Comparison of ENCODE assay signal across 22 cellular contexts in genomic region chr19:47381121-47381520, GRCh38. TPM values are rescaled to one million over a fixed set of nuclear protein-coding genes. Genes with fewer than 3 reads are reported as not detected.
A peak's percentile ranks its signal among the peaks of the same experiment; 100 is the strongest.
DNase-seq lines count a peak whose midpoint lies in the region; ATAC-seq and TF ChIP-seq lines count a peak whose summit lies in the region.
"Had no signal": no experiment of that assay in that cellular context is flagged by ENCODE, and none has a peak within 500 bp of the region (broad histone marks: within the 10 kb centered on the region; RNA-seq: fewer than 3 reads in every experiment).

No MANE protein-coding gene starts in this region.

- H3K27me3 Mint-ChIP-seq in activated CD8-positive, alpha-beta T cell treated with anti-CD3 and anti-CD28 coated beads, Interleukin-2, amount 10 ng/mL, durations not matched to agents 7 days and 5 days (ENCODE audit: low read depth) = no peaks in the 10 kb centered on the region
- peaks cover 3 to 11% (median 5%) of the 10 kb centered on the region in 3 donors for H3K27me3 Mint-ChIP-seq in immature natural killer cell (ENCODE audit: low read depth in 3 of 3)

- peaks cover 62% of the 10 kb centered on the region for H4K20me1 ChIP-seq in BLaER1
- peaks cover 0 to 64% (median 30%) of the 10 kb centered on the region in 11 experiments; a peak in 18 of 22 replicates for H4K20me1 ChIP-seq in BLaER1 treated with 17β-estradiol and CSF1 and Interleukin-3, amounts not matched to agents 10 nM and 100 nM

- peak overlapping the region; percentile 68 for H3K27ac Mint-ChIP-seq in activated CD8-positive, alpha-beta T cell treated with anti-CD3 and anti-CD28 coated beads, Interleukin-2, amount 10 ng/mL, durations not matched to agents 7 days and 5 days
- H3K27ac Mint-ChIP-seq in immature natural killer cell = peak overlapping the region; percentile 80 to 93 (median 92)

- TF ChIP-seq CTCF in GM10248 (IDR thresholded peaks at IDR 0.05; ENCODE audit: control extremely low read depth, extremely low read depth, low read depth, missing control alignments) = no peak

- no peak for ATAC-seq in activated CD8-positive, alpha-beta T cell treated with anti-CD3 and anti-CD28 coated beads, Interleukin-2, amount 10 ng/mL, durations not matched to agents 7 days and 5 days
- ATAC-seq: gastrocnemius medialis had no signal

- in situ Hi-C loops in KBM-7 (cut with MboI; ENCODE audit: low pct_unique_long_range_greater_than_20kb, low sequenced_read_pairs) = no loop called here

- peak overlapping the region; percentile 71 for H3K4me2 ChIP-seq in BLaER1
- H3K4me2 ChIP-seq in BLaER1 treated with 17β-estradiol and CSF1 and Interleukin-3, amounts not matched to agents 10 nM and 100 nM = peak overlapping the region; percentile 38 to 72 (median 65); a peak in 21 of 22 replicates
- H3K4me2 ChIP-seq: hepatocyte had no signal

- peaks cover 14% of the 10 kb centered on the region for H3K36me3 Mint-ChIP-seq in activated CD8-positive, alpha-beta T cell treated with anti-CD3 and anti-CD28 coated beads, Interleukin-2, amount 10 ng/mL, durations not matched to agents 7 days and 5 days (ENCODE audit: low read depth)
- peaks cover 6 to 30% (median 6%) of the 10 kb centered on the region in 3 donors for H3K36me3 Mint-ChIP-seq in immature natural killer cell

- peaks cover 27% of the 10 kb centered on the region for H3K4me1 ChIP-seq in BLaER1
- peaks cover 15 to 59% (median 27%) of the 10 kb centered on the region in 10 experiments for H3K4me1 ChIP-seq in BLaER1 treated with 17β-estradiol and CSF1 and Interleukin-3, amounts not matched to agents 10 nM and 100 nM
- H3K4me1 ChIP-seq: tibial artery had no signal

- CTCF ChIA-PET in activated CD8-positive, alpha-beta T cell treated with anti-CD3 and anti-CD28 coated beads, Interleukin-2, amount 10 ng/mL, durations not matched to agents 7 days and 5 days (lab: Charles Lee) = interaction anchor here (0.6 to 3.5 kb wide), 2 partner anchors 32 to 46 kb away, joined by 3 to 10 read pairs; partner anchors contain the start of gene DHX34
- CTCF ChIA-PET in GM10248 (lab: Yijun Ruan, JAX) = interaction anchor here (2.0 to 2.1 kb wide), 2 partner anchors 10 to 32 kb away, joined by 8 to 19 read pairs; partner anchors contain the start of gene DHX34

- peak overlapping the region; percentile 55; the same call in 1 of the 2 replicates for H3K27ac ChIP-seq in BLaER1
- peak overlapping the region in 3 of 11 experiments; percentile 15 to 30 (median 21); a peak in 1 of 22 replicates for H3K27ac ChIP-seq in BLaER1 treated with 17β-estradiol and CSF1 and Interleukin-3, amounts not matched to agents 10 nM and 100 nM
- H3K27ac ChIP-seq: brain microvascular endothelial cell, gastrocnemius medialis, hepatocyte, tibial artery, VCaP had no signal

- H3K27me3 ChIP-seq in BLaER1 = no peaks in the 10 kb centered on the region
- H3K27me3 ChIP-seq in BLaER1 treated with 17β-estradiol and CSF1 and Interleukin-3, amounts not matched to agents 10 nM and 100 nM = no peaks in the 10 kb centered on the region
- H3K27me3 ChIP-seq: brain microvascular endothelial cell, hepatocyte, stomach, tibial artery had no signal

- no peak overlapping the region; the same call in 1 of the 2 replicates for H3K9ac ChIP-seq in BLaER1
- H3K9ac ChIP-seq in BLaER1 treated with 17β-estradiol and CSF1 and Interleukin-3, amounts not matched to agents 10 nM and 100 nM = peak overlapping the region in 7 of 11 experiments; percentile 3 to 49 (median 31); a peak in 3 of 22 replicates

- no peak overlapping the region for H3K4me3 Mint-ChIP-seq in activated CD8-positive, alpha-beta T cell treated with anti-CD3 and anti-CD28 coated beads, Interleukin-2, amount 10 ng/mL, durations not matched to agents 7 days and 5 days
- H3K4me3 Mint-ChIP-seq in immature natural killer cell = peak overlapping the region; percentile 71 to 78 (median 77)

- H3K9me3 Mint-ChIP-seq in activated CD8-positive, alpha-beta T cell treated with anti-CD3 and anti-CD28 coated beads, Interleukin-2, amount 10 ng/mL, durations not matched to agents 7 days and 5 days (ENCODE audit: insufficient read depth) = no peaks in the 10 kb centered on the region
- H3K9me3 Mint-ChIP-seq in immature natural killer cell = peaks cover 0 to 1% (median 0%) of the 10 kb centered on the region in 6 donors

- H3K4me1 Mint-ChIP-seq in activated CD8-positive, alpha-beta T cell treated with anti-CD3 and anti-CD28 coated beads, Interleukin-2, amount 10 ng/mL, durations not matched to agents 7 days and 5 days (ENCODE audit: low read depth) = peaks cover 30% of the 10 kb centered on the region
- H3K4me1 Mint-ChIP-seq in immature natural killer cell = peaks cover 36 to 46% of the 10 kb centered on the region in 2 donors

- H3K9me3 ChIP-seq in BLaER1 = no peaks in the 10 kb centered on the region
- no peaks in the 10 kb centered on the region for H3K9me3 ChIP-seq in BLaER1 treated with 17β-estradiol and CSF1 and Interleukin-3, amounts not matched to agents 10 nM and 100 nM (replicated peaks in 1 of 11)
- H3K9me3 ChIP-seq: gastrocnemius medialis, stomach, tibial artery had no signal

- no peak overlapping the region for H3K4me3 ChIP-seq in BLaER1
- no peak overlapping the region for H3K4me3 ChIP-seq in BLaER1 treated with 17β-estradiol and CSF1 and Interleukin-3, amounts not matched to agents 10 nM and 100 nM
- H3K4me3 ChIP-seq: gastrocnemius medialis, GM12878, hepatocyte, stomach, tibial artery had no signal

- POLR2A ChIA-PET in activated CD8-positive, alpha-beta T cell treated with anti-CD3 and anti-CD28 coated beads, Interleukin-2, amount 10 ng/mL, durations not matched to agents 7 days and 5 days (lab: Charles Lee) = no interaction called here
- POLR2A ChIA-PET in GM10248 (lab: Yijun Ruan, JAX) = no interaction called here

- H3K36me3 ChIP-seq in BLaER1 = peaks cover 64% of the 10 kb centered on the region
- H3K36me3 ChIP-seq in BLaER1 treated with 17β-estradiol and CSF1 and Interleukin-3, amounts not matched to agents 10 nM and 100 nM = peaks cover 56 to 71% (median 64%) of the 10 kb centered on the region in 11 experiments

- DNase-seq in activated CD8-positive, alpha-beta T cell treated with anti-CD3 and anti-CD28 coated beads, Interleukin-2, amount 10 ng/mL, durations not matched to agents 7 days and 5 days = no peak
- DNase-seq in immature natural killer cell (no peak), epidermal melanocyte (ENCODE audit: insufficient read length, low spot score) (no peak), kidney tubule cell (ENCODE audit: low spot score) (no peak), KBM-7 (no peak), GM10248 (ENCODE audit: extremely low spot score) (no peak)
- DNase-seq: activated CD4-positive, alpha-beta T cell treated with anti-CD3 and anti-CD28 coated beads for 48 hours; brain microvascular endothelial cell; gastrocnemius medialis; HCEC 1CT; mammary epithelial cell; NCI-H146; NCI-H446; NCI-H82; RPMI8226; tibial artery had no signal

RNA-seq across cellular contexts. Expression of gene DHX34, which starts 32.0 kb away (rescaled TPM):
- total RNA-seq in activated CD8-positive, alpha-beta T cell treated with anti-CD3 and anti-CD28 coated beads, Interleukin-2, amount 10 ng/mL, durations not matched to agents 7 days and 5 days = 10 to 100 TPM; 12.6 to 13.1 TPM
- 1 to 10 TPM; 3.2 to 9.7 (median 5.2) TPM for polyA plus RNA-seq in immature natural killer cell

RNA-seq across cellular contexts. Expression of gene MEIS3, which starts 38.2 kb away (rescaled TPM):
- total RNA-seq in activated CD8-positive, alpha-beta T cell treated with anti-CD3 and anti-CD28 coated beads, Interleukin-2, amount 10 ng/mL, durations not matched to agents 7 days and 5 days = not detected
- polyA plus RNA-seq in immature natural killer cell = not detected
- total RNA-seq: GM12878 had no signal

RNA-seq across cellular contexts. Expression of gene C5AR2, which starts 49.1 kb away (rescaled TPM):
- under 1 TPM; 0.05 to 0.21 TPM for total RNA-seq in activated CD8-positive, alpha-beta T cell treated with anti-CD3 and anti-CD28 coated beads, Interleukin-2, amount 10 ng/mL, durations not matched to agents 7 days and 5 days
- polyA plus RNA-seq in immature natural killer cell = under 1 TPM in 2 of 3 donors, not detected in 1; 0.18 to 0.29 TPM
- total RNA-seq: GM12878 had no signal
- polyA plus RNA-seq: hepatocyte had no signal
